In genomic region chr20:33728463-33728862, GRCh38 we compare ENCODE assay signal across 1 cellular context.
TF ChIP-seq lines count a peak whose summit lies in the region.

No MANE protein-coding gene starts in this region.

TF ChIP-seq in IMR-90, 13 proteins besides CTCF, POLR2A, EP300 and RAD21:
- TF ChIP-seq CHD1 (IDR thresholded peaks at IDR 0.05; ENCODE audit: low read depth, low read length), result no peak
- no peak for TF ChIP-seq NFE2L2 (IDR thresholded peaks at IDR 0.05; ENCODE audit: low read depth, low read length)
- TF ChIP-seq MAZ (IDR thresholded peaks at IDR 0.05; ENCODE audit: borderline replicate concordance, low read depth, low read length), result no peak
- TF ChIP-seq RCOR1 (IDR thresholded peaks at IDR 0.05; ENCODE audit: insufficient replicate concordance, low read length), result no peak
- TF ChIP-seq SMC3 (IDR thresholded peaks at IDR 0.05; ENCODE audit: low read depth, low read length), result no peak
- TF ChIP-seq MXI1 (IDR thresholded peaks at IDR 0.05; ENCODE audit: borderline replicate concordance, low read depth, low read length), result no peak
- no peak for TF ChIP-seq ELK1 (IDR thresholded peaks at IDR 0.05; ENCODE audit: borderline replicate concordance, low read depth, low read length)
- TF ChIP-seq MAFK (IDR thresholded peaks at IDR 0.05; ENCODE audit: low read depth, low read length), result no peak
- TF ChIP-seq CEBPB (IDR thresholded peaks at IDR 0.05; ENCODE audit: low read depth, low read length), result no peak
- TF ChIP-seq FOS (IDR thresholded peaks at IDR 0.05; ENCODE audit: low read depth, low read length), result no peak
- TF ChIP-seq USF2 (IDR thresholded peaks at IDR 0.05; ENCODE audit: low read depth, low read length), result no peak
- TF ChIP-seq BHLHE40 (IDR thresholded peaks at IDR 0.05; ENCODE audit: low read depth, low read length), result no peak
- no peak for TF ChIP-seq RFX5 (IDR thresholded peaks at IDR 0.05; ENCODE audit: low read depth, low read length)
